In genomic region chr22:22406445-22406844, GRCh38 we compare ENCODE assay signal across 1 cellular context.
TF ChIP-seq lines count a peak whose summit lies in the region.

No MANE protein-coding gene starts in this region.

TF ChIP-seq in K562, 482 proteins besides CTCF, POLR2A, EP300 and RAD21 (continued from another document):
- TF ChIP-seq ATF6 (CRISPR knock-in tag; IDR thresholded peaks at IDR 0.05) (no peak), JUN (IDR thresholded peaks at IDR 0.05; ENCODE audit: borderline replicate concordance, low read depth, low read length) (no peak), JUN (CRISPR knock-in tag; IDR thresholded peaks at IDR 0.05; ENCODE audit: borderline replicate concordance) (0 out of 2 replicates have a peak, but pooled peaks have one; percentile 41), TCF15 (CRISPR knock-in tag; IDR thresholded peaks at IDR 0.05) (no peak), HNRNPL (IDR thresholded peaks at IDR 0.05; ENCODE audit: low read depth, low read length) (no peak), FOXM1 (IDR thresholded peaks at IDR 0.05; ENCODE audit: low read depth) (no peak), FOXM1 (CRISPR knock-in tag; IDR thresholded peaks at IDR 0.05; ENCODE audit: low read depth) (no peak), ZNF655 (CRISPR knock-in tag; IDR thresholded peaks at IDR 0.05) (no peak), ZNF217 (CRISPR knock-in tag; IDR thresholded peaks at IDR 0.05) (no peak), ZNF277 (CRISPR knock-in tag; IDR thresholded peaks at IDR 0.05; ENCODE audit: borderline replicate concordance) (no peak), TEAD4 (IDR thresholded peaks at IDR 0.05; ENCODE audit: low read length) (no peak), TEAD4 (CRISPR knock-in tag; IDR thresholded peaks at IDR 0.05; ENCODE audit: borderline replicate concordance) (peak; percentile 71; the same call in 1 of the 2 replicates), ZNF639 (CRISPR knock-in tag; conservative IDR thresholded peaks at IDR 0.05 in 1 of 2, IDR thresholded peaks at IDR 0.05 in 1 of 2) (0 out of 4 replicates have a peak, but pooled peaks of 1 of the 2 experiments have one; percentile 10), ZNF511 (CRISPR knock-in tag; IDR thresholded peaks at IDR 0.05) (0 out of 2 replicates have a peak, but pooled peaks have one; percentile 18), RBM14 (IDR thresholded peaks at IDR 0.05; ENCODE audit: borderline replicate concordance, insufficient read depth, low read depth, low read length) (no peak), SMC3 (conservative IDR thresholded peaks at IDR 0.05; ENCODE audit: insufficient read depth, low read depth, low read length) (no peak)
